Comparison of ENCODE assay signal across 1 cellular context in genomic region chr10:71707240-71707789, GRCh38.
TF ChIP-seq lines count a peak whose summit lies in the region.

No MANE protein-coding gene starts in this region.

TF ChIP-seq in SK-N-SH treated with all-trans-retinoic acid at 6 μM for 48 hours, 23 proteins besides CTCF, POLR2A, EP300 and RAD21 (continued from another document):
- TF ChIP-seq TSHZ2 (CRISPR knock-in tag; IDR thresholded peaks at IDR 0.05), result no peak
- TF ChIP-seq RARB (CRISPR knock-in tag; IDR thresholded peaks at IDR 0.05), result no peak
- no peak for TF ChIP-seq CSDC2 (CRISPR knock-in tag; IDR thresholded peaks at IDR 0.05)
- no peak for TF ChIP-seq PATZ1 (CRISPR knock-in tag; IDR thresholded peaks at IDR 0.05; ENCODE audit: borderline replicate concordance)
- TF ChIP-seq BACH2 (CRISPR knock-in tag; IDR thresholded peaks at IDR 0.05; ENCODE audit: borderline replicate concordance), result no peak
- TF ChIP-seq CREB5 (CRISPR knock-in tag; IDR thresholded peaks at IDR 0.05; ENCODE audit: low read depth), result no peak
- TF ChIP-seq ZNF565 (CRISPR knock-in tag; conservative IDR thresholded peaks at IDR 0.05; ENCODE audit: low read depth), result no peak
- TF ChIP-seq GLIS3 (CRISPR knock-in tag; IDR thresholded peaks at IDR 0.05), result no peak
- no peak for TF ChIP-seq CSRNP3 (CRISPR knock-in tag; IDR thresholded peaks at IDR 0.05)
- TF ChIP-seq SNAI2 (CRISPR knock-in tag; IDR thresholded peaks at IDR 0.05), result no peak
- TF ChIP-seq TCF4 (CRISPR knock-in tag; IDR thresholded peaks at IDR 0.05; ENCODE audit: borderline replicate concordance), result no peak
- TF ChIP-seq ZFP3 (CRISPR knock-in tag; IDR thresholded peaks at IDR 0.05), result no peak
- no peak for TF ChIP-seq POU6F1 (CRISPR knock-in tag; IDR thresholded peaks at IDR 0.05; ENCODE audit: borderline replicate concordance, low read depth)
- TF ChIP-seq ZFP30 (CRISPR knock-in tag; IDR thresholded peaks at IDR 0.05), result no peak
- TF ChIP-seq ESRRG (CRISPR knock-in tag; IDR thresholded peaks at IDR 0.05), result no peak
